Comparison of ENCODE assay signal across 12 cellular contexts in genomic region chr22:40452730-40453487, GRCh38.
DNase-seq lines count a peak whose midpoint lies in the region; ATAC-seq and TF ChIP-seq lines count a peak whose summit lies in the region.
"Had no signal": no experiment of that assay in that cellular context is flagged by ENCODE, and none has a peak within 500 bp of the region (broad histone marks: within the 10 kb centered on the region; RNA-seq: fewer than 3 reads in every experiment).

No MANE protein-coding gene starts in this region.

- H3K4me3 ChIP-seq in HEK293 (ENCODE audit: low read depth, low read length), result no peak overlapping the region
- H3K4me3 ChIP-seq: gastroesophageal sphincter had no signal

- TF ChIP-seq CTCF in HEK293 (tag by site-specific recombination; IDR thresholded peaks at IDR 0.05) (no peak), mesothelial cell of epicardium (IDR thresholded peaks at IDR 0.05; ENCODE audit: unreplicated experiment) (no peak)

- peak overlapping the region; percentile 25 for H3K27ac Mint-ChIP-seq in mesothelial cell of epicardium
- H3K27ac Mint-ChIP-seq: activated CD4-positive, alpha-beta memory T cell treated with anti-CD3 and anti-CD28 coated beads, Interleukin-2, amount 10 ng/mL, durations not matched to agents 7 days and 5 days had no signal

- H3K27ac ChIP-seq in HEK293 (ENCODE audit: extremely low read depth, low read depth, low read length), result no peak overlapping the region
- H3K27ac ChIP-seq: brain microvascular endothelial cell, gastroesophageal sphincter had no signal

- ATAC-seq in GM18907 (IDR thresholded peaks at IDR 0.05; ENCODE audit: unreplicated experiment), result no peak
- ATAC-seq: gastroesophageal sphincter; stimulated activated naive CD8-positive, alpha-beta T cell treated with anti-CD3 and anti-CD28 coated beads, Interleukin-15, Interleukin-2, amounts not matched to agents 100 U/mL and 50 U/mL, for 24 hours had no signal

- peaks cover 31% of the 10 kb centered on the region for H3K4me1 Mint-ChIP-seq in mesothelial cell of epicardium

- H3K36me3 Mint-ChIP-seq in mesothelial cell of epicardium, result peaks cover 2% of the 10 kb centered on the region

- no peaks in the 10 kb centered on the region for H3K36me3 ChIP-seq in HEK293 (ENCODE audit: control insufficient read depth in 2 of 2, insufficient read depth in 1 of 2, low read length in 2 of 2)
- H3K36me3 ChIP-seq: brain microvascular endothelial cell, gastroesophageal sphincter had no signal

- DNase-seq in DMS79 (lab: John Stamatoyannopoulos, UW) (peak; percentile 59), cerebellum (ENCODE audit: low spot score) (peak; percentile 20), mesothelial cell of epicardium (ENCODE audit: low spot score in 2 of 2, unreplicated experiment in 2 of 2) (no peak), NCI-H1048 (lab: John Stamatoyannopoulos, UW) (no peak)
- no peak for DNase-seq in stimulated activated naive CD4-positive, alpha-beta T cell (lab: John Stamatoyannopoulos, UW)
- DNase-seq: activated CD4-positive, alpha-beta memory T cell treated with anti-CD3 and anti-CD28 coated beads, Interleukin-2, amount 10 ng/mL, durations not matched to agents 7 days and 5 days; brain microvascular endothelial cell; MV-4-11; stimulated activated naive CD8-positive, alpha-beta T cell treated with anti-CD3 and anti-CD28 coated beads, Interleukin-15, Interleukin-2, amounts not matched to agents 100 U/mL and 50 U/mL, for 24 hours had no signal

- H3K4me3 Mint-ChIP-seq in mesothelial cell of epicardium, result no peak overlapping the region
- H3K4me3 Mint-ChIP-seq: activated CD4-positive, alpha-beta memory T cell treated with anti-CD3 and anti-CD28 coated beads, Interleukin-2, amount 10 ng/mL, durations not matched to agents 7 days and 5 days had no signal

- peaks cover 10% of the 10 kb centered on the region for H3K4me1 ChIP-seq in HEK293 (ENCODE audit: control insufficient read depth, insufficient read depth, low read length)

- H3K9me3 Mint-ChIP-seq in mesothelial cell of epicardium, result no peaks in the 10 kb centered on the region
- H3K9me3 Mint-ChIP-seq: activated CD4-positive, alpha-beta memory T cell treated with anti-CD3 and anti-CD28 coated beads, Interleukin-2, amount 10 ng/mL, durations not matched to agents 7 days and 5 days had no signal

- CTCF ChIA-PET in HEK293 (lab: Yijun Ruan, JAX), result interaction anchor here (0.6 to 9.3 kb wide), 7 partner anchors 16 to 194 kb away, joined by 3 to 72 read pairs (median 5); no protein-coding TSS in a partner anchor

- no peaks in the 10 kb centered on the region for H3K27me3 Mint-ChIP-seq in mesothelial cell of epicardium (ENCODE audit: low read depth)
- H3K27me3 Mint-ChIP-seq: activated CD4-positive, alpha-beta memory T cell treated with anti-CD3 and anti-CD28 coated beads, Interleukin-2, amount 10 ng/mL, durations not matched to agents 7 days and 5 days had no signal

- POLR2A ChIA-PET in HEK293 (lab: Yijun Ruan, JAX), result interaction anchor here (0.7 kb wide), 1 partner anchor 23 kb away, joined by 5 read pairs; no protein-coding TSS in a partner anchor

- H3K9me3 ChIP-seq in HEK293 (ENCODE audit: control insufficient read depth, insufficient read depth, low read depth, low read length), result no peaks in the 10 kb centered on the region
- H3K9me3 ChIP-seq: gastroesophageal sphincter had no signal

TF ChIP-seq in HEK293, 187 proteins besides CTCF, POLR2A, EP300 and RAD21 (continues in another document):
- no peak for TF ChIP-seq ZNF266 (tag by site-specific recombination; IDR thresholded peaks at IDR 0.05; ENCODE audit: low read depth)
- peak; percentile 32; the same call in 1 of the 2 replicates for TF ChIP-seq ZNF324 (tag by site-specific recombination; IDR thresholded peaks at IDR 0.05)
- TF ChIP-seq ZNF76 (tag by site-specific recombination; IDR thresholded peaks at IDR 0.05; ENCODE audit: borderline replicate concordance, low read depth), result no peak
- 0 out of 2 replicates have a peak, but pooled peaks have one; percentile 55 for TF ChIP-seq ZNF624 (tag by site-specific recombination; IDR thresholded peaks at IDR 0.05)
- TF ChIP-seq PRDM1 (tag by site-specific recombination; IDR thresholded peaks at IDR 0.05), result no peak
- TF ChIP-seq BCL11A (tag by site-specific recombination; IDR thresholded peaks at IDR 0.05; ENCODE audit: low read depth), result 0 out of 2 replicates have a peak, but pooled peaks have one; percentile 22
- TF ChIP-seq ZNF629 (tag by site-specific recombination; IDR thresholded peaks at IDR 0.05), result peak; percentile 30; the same call in 1 of the 2 replicates
- TF ChIP-seq ZNF571 (tag by site-specific recombination; IDR thresholded peaks at IDR 0.05), result peak; percentile 90; the same call in 1 of the 2 replicates
- no peak for TF ChIP-seq EGR2 (tag by site-specific recombination; IDR thresholded peaks at IDR 0.05; ENCODE audit: low read depth)
- TF ChIP-seq ZNF677 (tag by site-specific recombination; IDR thresholded peaks at IDR 0.05), result no peak; the same call in 1 of the 2 replicates
- TF ChIP-seq ZBTB6 (tag by site-specific recombination; IDR thresholded peaks at IDR 0.05), result no peak
- peak; percentile 63; the same call in 1 of the 2 replicates for TF ChIP-seq ZNF362 (tag by site-specific recombination; IDR thresholded peaks at IDR 0.05)
- TF ChIP-seq ZBTB44 (tag by site-specific recombination; IDR thresholded peaks at IDR 0.05), result peak; percentile 57; the same call in 1 of the 2 replicates
- TF ChIP-seq KLF17 (tag by site-specific recombination; IDR thresholded peaks at IDR 0.05), result no peak
- peak; percentile 87 for TF ChIP-seq PRDM10 (tag by site-specific recombination; IDR thresholded peaks at IDR 0.05)

Comparison
In these comparisons a context has a peak if more than half of its experiments do, and no peak if none do; other contexts are left out.
1. DNase-seq: peak in DMS79 (single experiment) and cerebellum (single experiment); none in mesothelial cell of epicardium (0 of 2), stimulated activated naive CD4-positive, alpha-beta T cell (0 of 6) and NCI-H1048 (single experiment).